8 cellular contexts compared by ENCODE assay signal in genomic region chr16:72787519-72788268, GRCh38.
DNase-seq lines count a peak whose midpoint lies in the region; ATAC-seq and TF ChIP-seq lines count a peak whose summit lies in the region.

No MANE protein-coding gene starts in this region.

- CTCF ChIA-PET in BJ (lab: Yijun Ruan, JAX) = interaction anchor here (0.6 to 1.2 kb wide), 2 partner anchors 285 to 603 kb away, joined by 5 to 6 read pairs; no protein-coding TSS in a partner anchor

- H3K27me3 ChIP-seq in BJ (ENCODE audit: control insufficient read depth, insufficient read depth, low read length) = no peaks in the 10 kb centered on the region

- TF ChIP-seq CTCF in BJ (IDR thresholded peaks at IDR 0.05; ENCODE audit: insufficient read depth, low read depth, low read length) (no peak), GM20000 (IDR thresholded peaks at IDR 0.05; ENCODE audit: extremely low read depth, missing control alignments) (no peak), chondrocyte (IDR thresholded peaks at IDR 0.05) (peak; percentile 21)

- no peaks in the 10 kb centered on the region for H3K27me3 Mint-ChIP-seq in chondrocyte (ENCODE audit: low read depth)

- H3K9me3 Mint-ChIP-seq in chondrocyte (ENCODE audit: low read depth) = no peaks in the 10 kb centered on the region

- no peaks in the 10 kb centered on the region for H3K36me3 ChIP-seq in BJ (ENCODE audit: control insufficient read depth, insufficient read depth, low read length)

- peaks cover 61% of the 10 kb centered on the region for H3K4me1 Mint-ChIP-seq in chondrocyte (ENCODE audit: low read depth)

- DNase-seq in BJ (ENCODE audit: low read depth) = peak; percentile 37
- peak; percentile 91 for DNase-seq in GM20000 (ENCODE audit: low spot score)
- DNase-seq in HPDE6-E6E7 (ENCODE audit: extremely low spot score) = peak; percentile 83
- DNase-seq in chondrocyte (ENCODE audit: low spot score) = no peak
- DNase-seq in left kidney (ENCODE audit: low read depth, low spot score) = peak; percentile 84
- DNase-seq in stimulated activated CD4-positive, alpha-beta T cell treated with anti-CD3 and anti-CD28 coated beads, Interleukin-2, amount 100 ng/mL, for 4 hours (ENCODE audit: low read depth) = peak; percentile 32
- no peak for DNase-seq in NAMALWA (ENCODE audit: low spot score)

- H3K27ac Mint-ChIP-seq in chondrocyte (ENCODE audit: unreplicated experiment) = peak overlapping the region; percentile 100

- ATAC-seq in activated CD4-positive, CD25-positive, alpha-beta regulatory T cell treated with anti-CD3 and anti-CD28 coated beads, Interleukin-2, amount 50 U/mL, for 24 hours = peak; percentile 96 to 97

- POLR2A ChIA-PET in BJ (lab: Charles Lee) = interaction anchor here (0.6 kb wide), 1 partner anchor 17 kb away, joined by 15 read pairs; no protein-coding TSS in a partner anchor

- peaks cover 35% of the 10 kb centered on the region for H3K36me3 Mint-ChIP-seq in chondrocyte (ENCODE audit: low read depth)

- peak overlapping the region; percentile 73 for H3K4me3 Mint-ChIP-seq in chondrocyte (ENCODE audit: unreplicated experiment)

- peak overlapping the region; percentile 43 for H3K4me3 ChIP-seq in BJ (ENCODE audit: low read depth, low read length)

Comparison
In these comparisons a context has a peak if more than half of its experiments do, and no peak if none do; other contexts are left out.
1. DNase-seq: peak in BJ (single experiment), GM20000 (single experiment), HPDE6-E6E7 (single experiment), left kidney (single experiment) and stimulated activated CD4-positive, alpha-beta T cell treated with anti-CD3 and anti-CD28 coated beads, Interleukin-2, amount 100 ng/mL, for 4 hours (single experiment); none in chondrocyte (single experiment) and NAMALWA (single experiment).